9 cellular contexts compared by ENCODE assay signal in the genomic region with DNA sequence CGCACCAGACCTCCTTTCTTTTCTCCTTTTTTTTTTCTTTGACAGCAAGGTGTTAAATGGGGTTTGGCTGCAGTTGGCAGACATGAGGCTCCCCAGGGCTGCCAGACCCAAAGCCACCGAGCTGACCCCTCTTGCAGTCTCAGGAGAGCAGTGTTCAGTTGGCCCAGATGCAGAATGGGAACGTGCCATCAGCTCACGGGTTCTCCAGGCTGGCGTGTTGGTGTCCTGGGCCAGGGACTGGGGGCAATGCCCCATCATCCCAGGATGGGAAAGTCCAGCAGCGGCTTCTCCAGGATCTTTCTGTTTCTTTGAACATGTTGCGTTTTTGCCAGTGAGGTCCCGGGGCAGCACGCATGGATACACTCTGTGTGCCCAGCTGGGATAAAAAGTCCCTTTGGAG.
"Had no signal": no experiment of that assay in that cellular context is flagged by ENCODE, and none has a peak within 500 bp of the region (broad histone marks: within the 10 kb centered on the region; RNA-seq: fewer than 3 reads in every experiment).

No MANE protein-coding gene starts in this region.

- ATAC-seq: GM23338, HCT116, K562 had no signal

- H3K9me3 ChIP-seq: HAP-1 had no signal

- H3K4me1 ChIP-seq: HAP-1 had no signal

- H3K27ac ChIP-seq: HL-60 had no signal

- DNase-seq: H7, HFFc6, IMR-90, KG1 had no signal

- H3K4me3 ChIP-seq: GM23338, HAP-1, K562 had no signal

- H3K36me3 ChIP-seq: HAP-1 had no signal
